Comparison of ENCODE assay signal across 11 cellular contexts in the genomic region with DNA sequence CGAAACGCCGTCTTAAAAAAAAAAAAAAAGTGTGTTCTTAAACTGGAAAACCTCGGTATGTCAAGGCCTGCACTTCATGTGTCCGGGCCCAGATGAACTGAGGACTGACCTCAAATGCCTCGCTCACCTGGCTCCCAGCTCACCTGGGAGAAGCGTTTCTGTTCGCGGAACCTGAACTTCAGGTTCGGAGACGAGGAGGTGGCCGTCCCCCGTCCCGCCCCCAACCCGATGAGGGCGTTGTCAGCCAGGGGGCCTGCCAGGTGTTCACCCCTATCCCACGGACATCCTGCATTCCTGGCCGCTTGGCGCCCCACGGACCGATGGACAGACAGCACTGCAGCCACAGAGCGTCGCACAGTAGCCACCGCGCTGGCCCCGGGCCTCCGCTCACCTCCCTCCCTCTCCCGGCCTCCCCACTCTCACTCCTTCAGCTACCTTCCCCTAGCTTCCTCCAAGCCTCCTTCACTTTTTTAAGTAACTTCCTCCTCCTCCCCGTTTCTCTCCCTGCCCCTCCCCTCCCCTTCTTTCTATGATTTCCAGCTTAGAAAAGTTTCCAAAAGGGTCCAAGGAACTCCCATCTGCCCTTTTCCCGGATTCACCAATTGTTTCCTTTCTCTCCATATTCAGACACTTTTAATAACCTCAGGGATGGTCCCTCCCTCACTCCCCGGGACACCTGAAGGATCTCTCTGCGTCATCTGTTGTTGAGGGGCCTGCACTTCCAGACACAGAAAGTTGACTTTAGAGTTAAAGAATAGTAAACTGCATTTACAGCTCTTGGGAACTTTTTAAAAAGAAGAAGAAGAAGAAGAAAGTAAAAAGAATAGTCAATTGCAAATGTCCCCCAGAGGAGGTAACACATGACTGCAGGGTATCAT. TPM values are rescaled to one million over a fixed set of nuclear protein-coding genes. Genes with fewer than 3 reads are reported as not detected.
A peak's percentile ranks its signal among the peaks of the same experiment; 100 is the strongest.
DNase-seq lines count a peak whose midpoint lies in the region; ATAC-seq and TF ChIP-seq lines count a peak whose summit lies in the region.
"Had no signal": no experiment of that assay in that cellular context is flagged by ENCODE, and none has a peak within 500 bp of the region (broad histone marks: within the 10 kb centered on the region; RNA-seq: fewer than 3 reads in every experiment).

No MANE protein-coding gene starts in this region.

- peak overlapping the region; percentile 51 to 87 for H3K27ac Mint-ChIP-seq in activated naive CD4-positive, alpha-beta T cell treated with anti-CD3 and anti-CD28 coated beads, Interleukin-2, amount 50 U/mL, for 72 hours
- no peak overlapping the region for H3K27ac Mint-ChIP-seq in glutamatergic neuron (ENCODE audit: unreplicated experiment)

- peak overlapping the region in 10 of 11 experiments; percentile 63 to 81 (median 73); a peak in 15 of 22 replicates for H3K9ac ChIP-seq in BLaER1 treated with 17β-estradiol and CSF1 and Interleukin-3, amounts not matched to agents 10 nM and 100 nM
- no peak overlapping the region for H3K9ac ChIP-seq in IMR-90 (ENCODE audit: low read depth, low read length)

- no peak overlapping the region for H3K14ac ChIP-seq in IMR-90 (replicated peaks; ENCODE audit: low read depth, low read length)

- H3K4me2 ChIP-seq in BLaER1 treated with 17β-estradiol and CSF1 and Interleukin-3, amounts not matched to agents 10 nM and 100 nM = peak overlapping the region; percentile 65 to 92 (median 83)
- H3K4me2 ChIP-seq in IMR-90 (ENCODE audit: low read depth, low read length) = no peak overlapping the region

- H3K4me3 ChIP-seq in BLaER1 treated with 17β-estradiol and CSF1 and Interleukin-3, amounts not matched to agents 10 nM and 100 nM = peak overlapping the region in 1 of 10 experiments; percentile 32; a peak in 2 of 20 replicates
- H3K4me3 ChIP-seq in IMR-90 (ENCODE audit: insufficient read depth, low read depth, low read length) (no peak overlapping the region), lower lobe of right lung (peak overlapping the region; percentile 19)

- no peak overlapping the region for H3K56ac ChIP-seq in IMR-90 (ENCODE audit: extremely low read depth, insufficient read depth, low read length)

- H3K4me1 ChIP-seq in BLaER1 treated with 17β-estradiol and CSF1 and Interleukin-3, amounts not matched to agents 10 nM and 100 nM = peaks cover 60 to 80% (median 71%) of the 10 kb centered on the region in 10 experiments
- H3K4me1 ChIP-seq in IMR-90 (ENCODE audit: control insufficient read depth, insufficient read depth, low read length) = no peaks in the 10 kb centered on the region
- H3K4me1 ChIP-seq in lower lobe of right lung = peaks cover 48% of the 10 kb centered on the region

- no peaks in the 10 kb centered on the region for H4K20me1 ChIP-seq in BLaER1 treated with 17β-estradiol and CSF1 and Interleukin-3, amounts not matched to agents 10 nM and 100 nM
- no peaks in the 10 kb centered on the region for H4K20me1 ChIP-seq in IMR-90 (ENCODE audit: insufficient read depth, low read length)

- peaks cover 4% of the 10 kb centered on the region for H3K4me1 Mint-ChIP-seq in glutamatergic neuron (ENCODE audit: low read depth, unreplicated experiment)

- DNase-seq in IMR-90 = no peak
- no peak for DNase-seq in activated naive CD4-positive, alpha-beta T cell treated with anti-CD3 and anti-CD28 coated beads, Interleukin-2, amount 50 U/mL, for 72 hours (ENCODE audit: low spot score in 2 of 2)
- peak; percentile 75 for DNase-seq in lower lobe of right lung
- DNase-seq in glutamatergic neuron = no peak
- no peak for DNase-seq in NAMALWA (ENCODE audit: low spot score)
- DNase-seq in HPDE6-E6E7 (ENCODE audit: extremely low spot score) = no peak
- DNase-seq: GOT3, NCI-H446, T1000 had no signal

- H4K5ac ChIP-seq in IMR-90 (ENCODE audit: low read depth, low read length) = no peak overlapping the region

- no peak overlapping the region for H2BK5ac ChIP-seq in IMR-90 (ENCODE audit: low read depth, low read length, poor library complexity, severe bottlenecking)

- no peak overlapping the region for H2BK15ac ChIP-seq in IMR-90 (ENCODE audit: low read depth, low read length)

- TF ChIP-seq RAD21 in IMR-90 (IDR thresholded peaks at IDR 0.05; ENCODE audit: low read length) = no peak

- H3K23ac ChIP-seq in IMR-90 (ENCODE audit: low read depth, low read length) = no peak overlapping the region

- intact Hi-C loops in IMR-90 (cut with micrococcal nuclease) = no loop called here
- intact Hi-C loops in lower lobe of right lung (cut with DNase I) = no loop called here

- POLR2A ChIA-PET in IMR-90 (lab: Charles Lee; ENCODE audit: unreplicated experiment) = no interaction called here

- H3K4me3 Mint-ChIP-seq in glutamatergic neuron (ENCODE audit: unreplicated experiment) = no peak overlapping the region

- BruUV-seq in IMR-90 (replicated peaks; lab: Mats Ljungman, UMichigan) = no TSS peak

- H4K91ac ChIP-seq in IMR-90 (ENCODE audit: insufficient read depth, low read depth, low read length) = no peak overlapping the region

- TF ChIP-seq POLR2A in IMR-90 (IDR thresholded peaks at IDR 0.05; ENCODE audit: low read depth, low read length) = no peak

- 46% methylated on average over 16 of the region's 32 CpGs; no CpG with 5 or more reads in 1 of the 2 experiments for WGBS in IMR-90 (ENCODE audit: extremely low coverage in 2 of 2, insufficient read length in 1 of 2), 2 experiments

- no peak overlapping the region for H2BK20ac ChIP-seq in IMR-90 (ENCODE audit: low read depth, low read length)

- H3K27me3 Mint-ChIP-seq in glutamatergic neuron (ENCODE audit: unreplicated experiment) = peaks cover 6% of the 10 kb centered on the region

- H3K27me3 ChIP-seq in BLaER1 treated with 17β-estradiol and CSF1 and Interleukin-3, amounts not matched to agents 10 nM and 100 nM = no peaks in the 10 kb centered on the region
- H3K27me3 ChIP-seq in IMR-90 (ENCODE audit: control insufficient read depth, insufficient read depth, low read length) (no peaks in the 10 kb centered on the region; the same call in 1 of the 2 replicates), lower lobe of right lung (ENCODE audit: low read depth) (no peaks in the 10 kb centered on the region)

- dilution Hi-C loops in IMR-90 (cut with HindIII; ENCODE audit: low sequenced_read_pairs, unreplicated experiment) = no loop called here

- H3K36me3 Mint-ChIP-seq in activated naive CD4-positive, alpha-beta T cell treated with anti-CD3 and anti-CD28 coated beads, Interleukin-2, amount 50 U/mL, for 72 hours = no peaks in the 10 kb centered on the region
- H3K36me3 Mint-ChIP-seq in glutamatergic neuron (ENCODE audit: unreplicated experiment) = no peaks in the 10 kb centered on the region

- CTCF ChIA-PET in IMR-90 (lab: Yijun Ruan, JAX) = no interaction called here

- H3K9me1 ChIP-seq in IMR-90 (ENCODE audit: insufficient read depth, low read length) = no peaks in the 10 kb centered on the region

- no peak overlapping the region for H3K4ac ChIP-seq in IMR-90 (ENCODE audit: low read depth, low read length)

- H2AFZ ChIP-seq in IMR-90 (replicated peaks; ENCODE audit: low read length, poor library complexity) = peak overlapping the region; percentile 72

- H3K36me3 ChIP-seq in BLaER1 treated with 17β-estradiol and CSF1 and Interleukin-3, amounts not matched to agents 10 nM and 100 nM = no peaks in the 10 kb centered on the region
- no peaks in the 10 kb centered on the region for H3K36me3 ChIP-seq in IMR-90 (ENCODE audit: control insufficient read depth, insufficient read depth, low read length)
- H3K36me3 ChIP-seq in lower lobe of right lung = no peaks in the 10 kb centered on the region

- no peak overlapping the region for H4K8ac ChIP-seq in IMR-90 (ENCODE audit: low read depth in 2 of 2, low read length in 2 of 2)

- H2BK120ac ChIP-seq in IMR-90 (ENCODE audit: low read depth, low read length) = no peak overlapping the region

- no peak overlapping the region for H3K18ac ChIP-seq in IMR-90 (ENCODE audit: low read depth, low read length)

- TF ChIP-seq CTCF in IMR-90 (conservative IDR thresholded peaks at IDR 0.05; ENCODE audit: low read depth, low read length) (no peak), lower lobe of right lung (IDR thresholded peaks at IDR 0.05) (no peak), glutamatergic neuron (IDR thresholded peaks at IDR 0.05; ENCODE audit: partially characterized antibody, unreplicated experiment) (no peak)

- H3K79me1 ChIP-seq in IMR-90 (ENCODE audit: low read depth in 1 of 2, low read length in 2 of 2) = no peaks in the 10 kb centered on the region

- peak overlapping the region; percentile 85 to 95 (median 88); a peak in 21 of 22 replicates for H3K27ac ChIP-seq in BLaER1 treated with 17β-estradiol and CSF1 and Interleukin-3, amounts not matched to agents 10 nM and 100 nM
- H3K27ac ChIP-seq in IMR-90 (ENCODE audit: insufficient read depth, low read length) (no peak overlapping the region), lower lobe of right lung (peak overlapping the region; percentile 77)

- in situ Hi-C loops in IMR-90 (cut with MboI; ENCODE audit: low sequenced_read_pairs) = no loop called here

- H2AK5ac ChIP-seq in IMR-90 (ENCODE audit: low read depth, low read length) = no peak overlapping the region

- ATAC-seq in IMR-90 (ENCODE audit: low read depth) (no peak), lower lobe of right lung (peak; percentile 80 to 83), esophagus mucosa (no peak)
- ATAC-seq in activated naive CD4-positive, alpha-beta T cell treated with anti-CD3 and anti-CD28 coated beads, Interleukin-2, amount 50 U/mL, for 72 hours = peak in 1 of 2 donors; percentile 14

- no peak overlapping the region for H2AK9ac ChIP-seq in IMR-90 (replicated peaks; ENCODE audit: low read depth, low read length, poor library complexity)

- no peaks in the 10 kb centered on the region for H3K9me3 ChIP-seq in BLaER1 treated with 17β-estradiol and CSF1 and Interleukin-3, amounts not matched to agents 10 nM and 100 nM (replicated peaks in 1 of 11)
- H3K9me3 ChIP-seq in IMR-90 (ENCODE audit: control insufficient read depth, insufficient read depth, low read length) = no peaks in the 10 kb centered on the region
- no peaks in the 10 kb centered on the region for H3K9me3 ChIP-seq in lower lobe of right lung

- H3K9me3 Mint-ChIP-seq in activated naive CD4-positive, alpha-beta T cell treated with anti-CD3 and anti-CD28 coated beads, Interleukin-2, amount 50 U/mL, for 72 hours = peaks cover 0 to 3% of the 10 kb centered on the region in 2 donors
- H3K9me3 Mint-ChIP-seq in glutamatergic neuron (ENCODE audit: unreplicated experiment) = peaks cover 8% of the 10 kb centered on the region

RNA-seq across cellular contexts. Expression of gene MCM3, which starts 22.7 kb away (rescaled TPM):
- total RNA-seq in IMR-90 (2012; rRNA removed) (66.5 and 76.7 TPM in 2 replicates), lower lobe of right lung (25.6 TPM), glutamatergic neuron (ENCODE audit: unreplicated experiment) (21.5 TPM), esophagus mucosa (30.3 TPM)
- polyA plus RNA-seq in IMR-90 (2012; rRNA removed) = 47.6 and 54.6 TPM in 2 replicates
- 21.7 and 34.9 TPM in 2 replicates for polyA plus RNA-seq in IMR-90 (2012; cell fraction: cytosol; rRNA removed)
- polyA plus RNA-seq in IMR-90 (2012; cell fraction: nucleus; rRNA removed; ENCODE audit: low replicate concordance) = 28.2 and 43.8 TPM in 2 replicates
- 100 to 1,000 TPM; 239 to 276 TPM for total RNA-seq in activated naive CD4-positive, alpha-beta T cell treated with anti-CD3 and anti-CD28 coated beads, Interleukin-2, amount 50 U/mL, for 72 hours

RNA-seq across cellular contexts. Expression of gene PAQR8, which starts 54.7 kb away (rescaled TPM):
- total RNA-seq in IMR-90 (2012; rRNA removed) (1.6 and 1.7 TPM in 2 replicates), lower lobe of right lung (6.8 TPM), glutamatergic neuron (ENCODE audit: unreplicated experiment) (2.7 TPM), esophagus mucosa (3.5 TPM)
- polyA plus RNA-seq in IMR-90 (2012; rRNA removed) = 1.1 and 1.4 TPM in 2 replicates
- polyA plus RNA-seq in IMR-90 (2012; cell fraction: cytosol; rRNA removed) = 0.68 and 1.2 TPM in 2 replicates
- polyA plus RNA-seq in IMR-90 (2012; cell fraction: nucleus; rRNA removed; ENCODE audit: low replicate concordance) = 0.37 and 0.42 TPM in 2 replicates
- 10 to 100 TPM in 1 of 2 donors, 1 to 10 TPM in 1; 8.0 to 11.4 TPM for total RNA-seq in activated naive CD4-positive, alpha-beta T cell treated with anti-CD3 and anti-CD28 coated beads, Interleukin-2, amount 50 U/mL, for 72 hours

Comparison
In these comparisons a context has a peak if more than half of its experiments do, and no peak if none do; other contexts are left out.
1. ATAC-seq: peak in lower lobe of right lung (2 of 2); none in IMR-90 (single experiment) and esophagus mucosa (single experiment).